Comparison of ENCODE assay signal across 8 cellular contexts in the genomic region with DNA sequence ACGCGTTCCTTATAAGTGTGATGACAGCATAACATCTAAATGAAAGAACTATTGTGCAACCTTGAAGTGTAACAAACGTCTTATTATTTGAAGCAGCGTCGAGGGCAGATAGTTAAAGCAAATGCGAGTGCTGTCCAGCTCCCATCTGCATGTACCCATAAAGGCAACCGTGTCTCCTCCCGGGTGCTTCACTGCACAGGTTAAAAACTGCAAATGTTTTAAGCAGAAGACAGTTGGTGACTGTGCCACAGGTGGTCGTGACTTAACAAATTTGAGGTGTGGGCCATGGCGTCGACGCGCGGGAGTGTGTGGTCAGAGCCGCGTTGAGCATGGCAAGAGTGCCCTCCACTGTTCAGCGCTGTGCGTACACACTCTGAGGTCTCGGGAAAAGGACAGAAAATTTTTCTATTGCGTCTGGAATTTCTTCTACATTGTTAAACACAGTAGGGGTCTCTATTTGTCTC. TPM values are rescaled to one million over a fixed set of nuclear protein-coding genes. Genes with fewer than 3 reads are reported as not detected.
A peak's percentile ranks its signal among the peaks of the same experiment; 100 is the strongest.
DNase-seq lines count a peak whose midpoint lies in the region; ATAC-seq lines count a peak whose summit lies in the region.

No MANE protein-coding gene starts in this region.

- H3K4me1 Mint-ChIP-seq in activated naive CD4-positive, alpha-beta T cell treated with anti-CD3 and anti-CD28 coated beads for 36 hours (ENCODE audit: low read depth): peaks cover 17% of the 10 kb centered on the region

- H3K36me3 Mint-ChIP-seq in activated naive CD4-positive, alpha-beta T cell treated with anti-CD3 and anti-CD28 coated beads for 36 hours (ENCODE audit: low read depth): no peaks in the 10 kb centered on the region

- H3K27me3 Mint-ChIP-seq in activated naive CD4-positive, alpha-beta T cell treated with anti-CD3 and anti-CD28 coated beads for 36 hours (ENCODE audit: low read depth): peaks cover 57% of the 10 kb centered on the region

- H3K36me3 ChIP-seq in H7 (replicated peaks; ENCODE audit: control insufficient read depth, insufficient read depth, low read length): no peaks in the 10 kb centered on the region

- CTCF ChIA-PET in activated naive CD4-positive, alpha-beta T cell treated with anti-CD3 and anti-CD28 coated beads for 36 hours (lab: Charles Lee): interaction anchor here (1.1 kb wide), 1 partner anchor 111 kb away, joined by 4 read pairs; no protein-coding TSS in a partner anchor

- peaks cover 10% of the 10 kb centered on the region; the same call in 1 of the 2 replicates for H3K27me3 ChIP-seq in H7 (ENCODE audit: control insufficient read depth, insufficient read depth, low read length)

- no peak for ATAC-seq in stimulated activated naive CD8-positive, alpha-beta T cell treated with anti-CD3 and anti-CD28 coated beads, Interleukin-15, Interleukin-2, amounts not matched to agents 100 U/mL and 50 U/mL, for 24 hours
- ATAC-seq in GM18867 (IDR thresholded peaks at IDR 0.05; ENCODE audit: unreplicated experiment): no peak
- ATAC-seq in HG02840 (IDR thresholded peaks at IDR 0.05; ENCODE audit: low FRiP score, unreplicated experiment): no peak

- H3K4me3 ChIP-seq in H7 (ENCODE audit: insufficient read depth, low read depth, low read length): no peak overlapping the region

- intact Hi-C loops in activated naive CD4-positive, alpha-beta T cell treated with anti-CD3 and anti-CD28 coated beads for 36 hours (cut with micrococcal nuclease): loop anchor here (1.0 to 10.0 kb wide), 4 partner anchors 111 to 1221 kb away; no protein-coding TSS in a partner anchor

- no peak overlapping the region for H3K27ac Mint-ChIP-seq in activated naive CD4-positive, alpha-beta T cell treated with anti-CD3 and anti-CD28 coated beads for 36 hours

- peak; percentile 41 for DNase-seq in activated naive CD4-positive, alpha-beta T cell treated with anti-CD3 and anti-CD28 coated beads for 36 hours
- DNase-seq in activated naive CD4-positive, alpha-beta T cell (lab: John Stamatoyannopoulos, UW): no peak
- DNase-seq in NOMO-1 treated with dmso at 0.1 percent for 144 hours (lab: John Stamatoyannopoulos, UW; ENCODE audit: unreplicated experiment): peak; percentile 19
- peak; percentile 83 for DNase-seq in foreskin melanocyte
- peak; percentile 18 for DNase-seq in stimulated activated naive CD8-positive, alpha-beta T cell treated with anti-CD3 and anti-CD28 coated beads, Interleukin-15, Interleukin-2, amounts not matched to agents 100 U/mL and 50 U/mL, for 24 hours
- DNase-seq in H7: no peak

- no peak overlapping the region for H3K4me3 Mint-ChIP-seq in activated naive CD4-positive, alpha-beta T cell treated with anti-CD3 and anti-CD28 coated beads for 36 hours

- H3K9me3 Mint-ChIP-seq in activated naive CD4-positive, alpha-beta T cell treated with anti-CD3 and anti-CD28 coated beads for 36 hours: no peaks in the 10 kb centered on the region

RNA-seq across cellular contexts. Expression of a gene that starts 6.4 kb away (rescaled TPM):
- total RNA-seq in activated naive CD4-positive, alpha-beta T cell treated with anti-CD3 and anti-CD28 coated beads for 36 hours: not detected
- 60.0 and 96.6 TPM in 2 replicates for total RNA-seq in H7 (2014; rRNA removed; shearing (Covaris generic))

Comparison
In these comparisons a context has a peak if more than half of its experiments do, and no peak if none do; other contexts are left out.
1. DNase-seq: peak in activated naive CD4-positive, alpha-beta T cell treated with anti-CD3 and anti-CD28 coated beads for 36 hours (single experiment), NOMO-1 treated with dmso at 0.1 percent for 144 hours (single experiment), foreskin melanocyte (single experiment) and stimulated activated naive CD8-positive, alpha-beta T cell treated with anti-CD3 and anti-CD28 coated beads, Interleukin-15, Interleukin-2, amounts not matched to agents 100 U/mL and 50 U/mL, for 24 hours (single experiment); none in activated naive CD4-positive, alpha-beta T cell (0 of 4) and H7 (single experiment).
2. RNA of a gene that starts 6.4 kb away (total RNA-seq): 60.0 to 96.6 TPM in H7; not detected in activated naive CD4-positive, alpha-beta T cell treated with anti-CD3 and anti-CD28 coated beads for 36 hours; every median in the first group is over 10 times any median in the second.